In the genomic region with DNA sequence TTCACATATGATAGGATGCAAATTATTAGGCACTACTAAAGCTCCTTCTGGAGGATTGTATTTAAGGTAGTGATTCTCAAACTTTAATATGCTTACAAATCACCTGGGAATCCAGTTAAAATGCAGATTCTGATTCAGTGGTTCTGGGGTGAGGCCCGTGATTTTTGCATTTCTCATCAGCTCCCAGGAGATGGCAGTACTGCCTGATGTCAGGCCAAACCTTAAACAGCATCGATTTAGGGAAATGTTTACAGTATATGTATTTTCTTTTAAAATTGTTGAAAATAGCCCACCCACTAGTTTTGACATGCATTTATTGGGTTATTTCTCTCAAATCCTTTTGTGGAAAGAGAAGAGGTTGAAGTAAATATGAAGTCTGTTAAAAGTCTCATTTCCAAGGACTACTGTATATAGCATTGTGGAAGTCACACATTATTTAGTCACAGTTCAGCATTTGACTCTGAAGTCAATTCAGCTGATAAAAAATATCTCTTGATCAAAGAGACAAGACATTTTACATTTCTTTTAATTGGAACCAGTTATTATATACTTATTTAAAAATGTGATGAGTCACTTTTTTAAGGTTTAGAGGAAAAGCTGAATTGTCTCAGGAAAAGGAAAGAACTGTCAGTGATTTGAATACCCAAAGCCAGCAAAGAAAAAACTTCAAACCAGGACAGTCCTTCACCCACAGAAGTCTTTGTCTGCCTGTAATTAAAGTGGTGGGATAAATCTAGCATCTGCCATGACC, we compare ENCODE assay signal across 1 cellular context.
TF ChIP-seq lines count a peak whose summit lies in the region.

No MANE protein-coding gene starts in this region.

TF ChIP-seq in liver, 16 proteins besides CTCF, POLR2A, EP300 and RAD21 (continued from another document):
- TF ChIP-seq, protein P1, sequence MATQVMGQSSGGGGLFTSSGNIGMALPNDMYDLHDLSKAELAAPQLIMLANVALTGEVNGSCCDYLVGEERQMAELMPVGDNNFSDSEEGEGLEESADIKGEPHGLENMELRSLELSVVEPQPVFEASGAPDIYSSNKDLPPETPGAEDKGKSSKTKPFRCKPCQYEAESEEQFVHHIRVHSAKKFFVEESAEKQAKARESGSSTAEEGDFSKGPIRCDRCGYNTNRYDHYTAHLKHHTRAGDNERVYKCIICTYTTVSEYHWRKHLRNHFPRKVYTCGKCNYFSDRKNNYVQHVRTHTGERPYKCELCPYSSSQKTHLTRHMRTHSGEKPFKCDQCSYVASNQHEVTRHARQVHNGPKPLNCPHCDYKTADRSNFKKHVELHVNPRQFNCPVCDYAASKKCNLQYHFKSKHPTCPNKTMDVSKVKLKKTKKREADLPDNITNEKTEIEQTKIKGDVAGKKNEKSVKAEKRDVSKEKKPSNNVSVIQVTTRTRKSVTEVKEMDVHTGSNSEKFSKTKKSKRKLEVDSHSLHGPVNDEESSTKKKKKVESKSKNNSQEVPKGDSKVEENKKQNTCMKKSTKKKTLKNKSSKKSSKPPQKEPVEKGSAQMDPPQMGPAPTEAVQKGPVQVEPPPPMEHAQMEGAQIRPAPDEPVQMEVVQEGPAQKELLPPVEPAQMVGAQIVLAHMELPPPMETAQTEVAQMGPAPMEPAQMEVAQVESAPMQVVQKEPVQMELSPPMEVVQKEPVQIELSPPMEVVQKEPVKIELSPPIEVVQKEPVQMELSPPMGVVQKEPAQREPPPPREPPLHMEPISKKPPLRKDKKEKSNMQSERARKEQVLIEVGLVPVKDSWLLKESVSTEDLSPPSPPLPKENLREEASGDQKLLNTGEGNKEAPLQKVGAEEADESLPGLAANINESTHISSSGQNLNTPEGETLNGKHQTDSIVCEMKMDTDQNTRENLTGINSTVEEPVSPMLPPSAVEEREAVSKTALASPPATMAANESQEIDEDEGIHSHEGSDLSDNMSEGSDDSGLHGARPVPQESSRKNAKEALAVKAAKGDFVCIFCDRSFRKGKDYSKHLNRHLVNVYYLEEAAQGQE (IDR thresholded peaks at IDR 0.05), result no peak
- no peak for TF ChIP-seq JUND (IDR thresholded peaks at IDR 0.05)
- TF ChIP-seq NR2F2 (IDR thresholded peaks at IDR 0.05), result no peak
- no peak for TF ChIP-seq TAF1 (conservative IDR thresholded peaks at IDR 0.05)
- TF ChIP-seq GABPA (IDR thresholded peaks at IDR 0.05 in 1 of 2, conservative IDR thresholded peaks at IDR 0.05 in 1 of 2), result no peak
- no peak for TF ChIP-seq YY1 (IDR thresholded peaks at IDR 0.05)
- no peak for TF ChIP-seq FOXA2 (IDR thresholded peaks at IDR 0.05)
- no peak for TF ChIP-seq SP1 (IDR thresholded peaks at IDR 0.05)
- no peak for TF ChIP-seq HNF4A (conservative IDR thresholded peaks at IDR 0.05)
TF ChIP-seq in liver: peak in this region for 0.
